23 cellular contexts compared by ENCODE assay signal in the genomic region with DNA sequence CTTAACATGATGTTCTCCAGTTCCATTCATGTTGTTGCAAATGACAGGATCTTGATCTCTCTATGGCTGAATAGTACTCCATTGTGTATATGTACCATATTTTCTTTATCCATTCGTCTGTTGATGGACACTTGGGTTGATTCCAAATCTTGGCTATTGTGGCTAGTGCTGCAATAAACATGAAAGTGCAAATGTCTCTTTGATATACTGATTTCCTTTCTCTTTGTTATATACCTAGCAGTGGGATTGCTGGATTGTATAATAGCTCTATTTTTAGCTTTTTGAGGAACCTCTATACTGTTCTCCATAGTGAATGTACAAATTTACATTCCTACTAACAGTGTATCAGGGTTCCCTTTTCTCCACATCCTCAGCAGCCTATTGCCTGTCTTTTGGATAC.
"Had no signal": no experiment of that assay in that cellular context is flagged by ENCODE, and none has a peak within 500 bp of the region (broad histone marks: within the 10 kb centered on the region; RNA-seq: fewer than 3 reads in every experiment).

No MANE protein-coding gene starts in this region.

- ATAC-seq: natural killer cell; right lobe of liver; stimulated activated memory B cell treated with anti-CD40 and anti-IgM and Interleukin-4, amounts not matched to agents 10 μg/mL and 1 μg/mL and 100 μg/mL, for 72 hours; stimulated activated naive CD8-positive, alpha-beta T cell treated with anti-CD3 and anti-CD28 coated beads, Interleukin-15, amount 100 ng/mL, for 72 hours had no signal

- DNase-seq: islet precursor cell; left ventricle myocardium inferior; mesendoderm; naive B cell; natural killer cell; nephron progenitor cell; occipital lobe; right lobe of liver; stimulated activated CD4-positive, alpha-beta T cell treated with anti-CD3 and anti-CD28 coated beads, Interleukin-1b, Interleukin-23, amount 100 ng/mL, for 48 hours; stimulated activated CD4-positive, alpha-beta T cell treated with anti-CD3 and anti-CD28 coated beads, Interleukin-2, amount 100 ng/mL, for 48 hours; stimulated activated CD4-positive, alpha-beta T cell treated with anti-CD3 and anti-CD28 coated beads, Interleukin-4, amount 100 ng/mL, for 4 hours; stimulated activated CD8-positive, alpha-beta memory T cell treated with anti-CD3 and anti-CD28 coated beads, Interleukin-4, amount 100 ng/mL, for 48 hours; stimulated activated naive CD4-positive, alpha-beta T cell treated with Interleukin-2 at 50 U/mL for 16 hours; stimulated activated naive CD8-positive, alpha-beta T cell treated with anti-CD3 and anti-CD28 coated beads, Interleukin-15, amount 100 ng/mL, for 72 hours; substantia nigra; uterus had no signal

- H3K9me3 ChIP-seq: left ventricle myocardium inferior, neutrophil, right atrium auricular region, right lobe of liver, uterus had no signal

- H3K36me3 ChIP-seq: left ventricle myocardium inferior, neural progenitor cell, neutrophil, right atrium auricular region, right lobe of liver, uterus had no signal

- H3K4me1 ChIP-seq: left ventricle myocardium inferior, neural progenitor cell, right atrium auricular region, right lobe of liver, tibial nerve, uterus had no signal

- H3K27me3 ChIP-seq: neural progenitor cell, neutrophil, right atrium auricular region, right lobe of liver, tibial nerve, uterus had no signal

- H3K4me3 ChIP-seq: left ventricle myocardium inferior, lung, neural progenitor cell, right atrium auricular region, right lobe of liver, smooth muscle cell, tibial nerve, uterus had no signal
